9 cellular contexts compared by ENCODE assay signal in genomic region chr15:67085237-67085817, GRCh38. TPM values are rescaled to one million over a fixed set of nuclear protein-coding genes. Genes with fewer than 3 reads are reported as not detected.
A peak's percentile ranks its signal among the peaks of the same experiment; 100 is the strongest.
DNase-seq lines count a peak whose midpoint lies in the region; ATAC-seq and TF ChIP-seq lines count a peak whose summit lies in the region.
"Had no signal": no experiment of that assay in that cellular context is flagged by ENCODE, and none has a peak within 500 bp of the region (broad histone marks: within the 10 kb centered on the region; RNA-seq: fewer than 3 reads in every experiment).

No MANE protein-coding gene starts in this region.

- TF ChIP-seq CTCF in heart left ventricle (IDR thresholded peaks at IDR 0.05), result no peak

- H3K4me2 ChIP-seq in BLaER1, result peak overlapping the region; percentile 94

- TF ChIP-seq POLR2A in heart left ventricle (IDR thresholded peaks at IDR 0.05), result no peak

- H3K4me1 ChIP-seq in BLaER1, result peaks cover 99% of the 10 kb centered on the region
- H3K4me1 ChIP-seq in heart left ventricle, result peaks cover 0 to 100% (median 85%) of the 10 kb centered on the region in 12 donors

- H3K27me3 ChIP-seq in BLaER1, result no peaks in the 10 kb centered on the region
- H3K27me3 ChIP-seq in heart left ventricle, result no peaks in the 10 kb centered on the region

- H3K4me3 ChIP-seq in BLaER1, result peak overlapping the region; percentile 27; the same call in 1 of the 2 replicates
- no peak overlapping the region for H3K4me3 ChIP-seq in heart left ventricle

- peak; percentile 36 for DNase-seq in MV-4-11 (lab: John Stamatoyannopoulos, UW)
- DNase-seq in dermis blood vessel endothelial cell, result peak; percentile 42
- no peak for DNase-seq in hypothalamus (lab: John Stamatoyannopoulos, UW)
- no peak for DNase-seq in heart left ventricle
- DNase-seq in NCI-H2029 treated with DMSO at 0.1 percent for 48 hours (lab: John Stamatoyannopoulos, UW), result no peak

- intact Hi-C loops in heart left ventricle (cut with DNase I), result no loop called here

- peak overlapping the region; percentile 66 for H3K27ac ChIP-seq in BLaER1
- peak overlapping the region in 1 of 12 donors; percentile 56 for H3K27ac ChIP-seq in heart left ventricle
- H3K27ac ChIP-seq: epithelial cell of prostate had no signal

- WGBS in heart left ventricle, 4 donors, result 93 to 96% (median 95%) methylated on average over 3 of the region's 3 CpGs

- H4K20me1 ChIP-seq in BLaER1, result peaks cover 97% of the 10 kb centered on the region

- peak overlapping the region; percentile 59 for H3K9ac ChIP-seq in BLaER1

- ATAC-seq in GM19452 (IDR thresholded peaks at IDR 0.05; ENCODE audit: unreplicated experiment) (peak; percentile 37), GM21367 (IDR thresholded peaks at IDR 0.05; ENCODE audit: unreplicated experiment) (no peak), heart left ventricle (no peak)

- H3K36me3 ChIP-seq in BLaER1 (peaks cover 16% of the 10 kb centered on the region), heart left ventricle (no peaks in the 10 kb centered on the region)

- H3K9me3 ChIP-seq in BLaER1 (no peaks in the 10 kb centered on the region), heart left ventricle (no peaks in the 10 kb centered on the region)

RNA-seq across cellular contexts. Expression of gene SMAD3, which starts 19.9 kb away (rescaled TPM):
- total RNA-seq in dermis blood vessel endothelial cell (16.5 and 29.9 TPM in 2 replicates), heart left ventricle (10 to 100 TPM; 12.1 to 34.3 (median 16.3) TPM)
- 1 to 10 TPM; 5.6 to 9.8 TPM for polyA plus RNA-seq in heart left ventricle

Comparison
In these comparisons a context has a peak if more than half of its experiments do, and no peak if none do; other contexts are left out.
1. DNase-seq: peak in MV-4-11 (single experiment) and dermis blood vessel endothelial cell (single experiment); none in hypothalamus (0 of 51), heart left ventricle (0 of 5) and NCI-H2029 treated with DMSO at 0.1 percent for 48 hours (single experiment).